In genomic region chr7:45657890-45658715, GRCh38 we compare ENCODE assay signal across 20 cellular contexts.
A peak's percentile ranks its signal among the peaks of the same experiment; 100 is the strongest.
DNase-seq lines count a peak whose midpoint lies in the region; ATAC-seq lines count a peak whose summit lies in the region.
"Had no signal": no experiment of that assay in that cellular context is flagged by ENCODE, and none has a peak within 500 bp of the region (broad histone marks: within the 10 kb centered on the region; RNA-seq: fewer than 3 reads in every experiment).

No MANE protein-coding gene starts in this region.

- no peak for ATAC-seq in HG03175 (IDR thresholded peaks at IDR 0.05; ENCODE audit: unreplicated experiment)
- no peak for ATAC-seq in GM19467 (IDR thresholded peaks at IDR 0.05; ENCODE audit: unreplicated experiment)
- ATAC-seq: CD8-positive, alpha-beta T cell had no signal

- intact Hi-C loops in posterior vena cava (cut with DNase I) = no loop called here

- DNase-seq in activated CD8-positive, alpha-beta memory T cell treated with anti-CD3 and anti-CD28 coated beads for 24 hours = peak; percentile 48
- no peak for DNase-seq in activated CD8-positive, alpha-beta memory T cell treated with anti-CD3 and anti-CD28 coated beads, Interleukin-2, amount 50 U/mL, for 48 hours
- DNase-seq in D341Med (ENCODE audit: low spot score) (peak; percentile 12), islet precursor cell (peak; percentile 29), posterior vena cava (ENCODE audit: low spot score) (peak; percentile 72), NCI-H2227 (lab: John Stamatoyannopoulos, UW; ENCODE audit: unreplicated experiment) (no peak)
- DNase-seq: 8988T, C1 segment of cervical spinal cord, DMS153, GM23248, Karpas-422, MV-4-11, NCI-H1105 treated with DMSO at 0.1 percent for 48 hours, NCI-H2029 treated with DMSO at 0.1 percent for 48 hours, NCI-H345, NCI-H524 treated with DMSO at 0.1 percent for 48 hours, SHP77 treated with DMSO at 0.1 percent for 48 hours had no signal

Comparison
In these comparisons a context has a peak if more than half of its experiments do, and no peak if none do; other contexts are left out.
1. DNase-seq: peak in activated CD8-positive, alpha-beta memory T cell treated with anti-CD3 and anti-CD28 coated beads for 24 hours (single experiment), D341Med (single experiment), islet precursor cell (single experiment) and posterior vena cava (single experiment); none in activated CD8-positive, alpha-beta memory T cell treated with anti-CD3 and anti-CD28 coated beads, Interleukin-2, amount 50 U/mL, for 48 hours (single experiment) and NCI-H2227 (single experiment).